ENCODE assay signal across 8 cellular contexts in genomic region chr12:53451661-53452158, GRCh38. TPM values are rescaled to one million over a fixed set of nuclear protein-coding genes. Genes with fewer than 3 reads are reported as not detected.
A peak's percentile ranks its signal among the peaks of the same experiment; 100 is the strongest.
DNase-seq lines count a peak whose midpoint lies in the region; ATAC-seq and TF ChIP-seq lines count a peak whose summit lies in the region.

PCBP2 (plus strand) TSS chr12:53452102; CDS start chr12:53454801, 2,699 bp downstream.

- ATAC-seq in HG03457 (IDR thresholded peaks at IDR 0.05; ENCODE audit: unreplicated experiment) (peak; percentile 91), left colon (peak; percentile 91)

- CTCF ChIA-PET in BJ (lab: Yijun Ruan, JAX) = interaction anchor here (1.8 kb wide), 1 partner anchor 126 kb away, joined by 5 read pairs; no protein-coding TSS in a partner anchor

- no peaks in the 10 kb centered on the region for H3K9me3 ChIP-seq in colonic mucosa

- H3K27me3 ChIP-seq in BJ (ENCODE audit: control insufficient read depth, insufficient read depth, low read length) (no peaks in the 10 kb centered on the region), colonic mucosa (no peaks in the 10 kb centered on the region)

- H3K4me1 ChIP-seq in colonic mucosa = no peaks in the 10 kb centered on the region

- H3K36me3 ChIP-seq in BJ (ENCODE audit: control insufficient read depth, insufficient read depth, low read length) (peaks cover 9% of the 10 kb centered on the region), colonic mucosa (peaks cover 24% of the 10 kb centered on the region)

- intact Hi-C loops in colonic mucosa (cut with DNase I) = loop anchor here (10.0 kb wide), 1 partner anchor 53 kb away; the partner anchor contains the start of genes NPFF and TARBP2
- intact Hi-C loops in left colon (cut with DNase I, micrococcal nuclease) = no loop called here

- POLR2A ChIA-PET in BJ (lab: Charles Lee) = no interaction called here

- peak; percentile 94 for DNase-seq in BJ (ENCODE audit: low read depth)
- DNase-seq in GM19238 (ENCODE audit: insufficient read length, low spot score) = peak; percentile 96
- peak; percentile 92 for DNase-seq in NCI-H524 treated with DMSO at 0.1 percent for 48 hours (lab: John Stamatoyannopoulos, UW)
- DNase-seq in activated CD4-positive, alpha-beta T cell treated with anti-CD3 and anti-CD28 coated beads for 48 hours = peak; percentile 98
- peak; percentile 97 for DNase-seq in colonic mucosa
- DNase-seq in left colon = peak; percentile 96 to 99
- peak; percentile 96 to 98 for DNase-seq in stimulated activated CD4-positive, alpha-beta T cell treated with anti-CD3 and anti-CD28 coated beads, Interleukin-2, amount 100 ng/mL, for 24 hours

- peak within 1 kb of the TSS; percentile 97 for H3K4me3 ChIP-seq in BJ (ENCODE audit: low read depth, low read length)
- H3K4me3 ChIP-seq in colonic mucosa = peak within 1 kb of the TSS; percentile 64

- TF ChIP-seq CTCF in BJ (IDR thresholded peaks at IDR 0.05; ENCODE audit: insufficient read depth, low read depth, low read length) (peak; percentile 92), colonic mucosa (IDR thresholded peaks at IDR 0.05) (peak; percentile 80)

- peak within 1 kb of the TSS; percentile 85 to 96 for H3K9ac ChIP-seq in colonic mucosa (ENCODE audit: low read depth in 2 of 2, low read length in 2 of 2)

- H3K27ac ChIP-seq in colonic mucosa = peak within 1 kb of the TSS; percentile 91

RNA-seq across cellular contexts. Expression of gene PCBP2, which starts in this region (rescaled TPM):
- polyA plus RNA-seq in BJ (2011; rRNA removed) = 267 and 268 TPM in 2 replicates
- polyA minus RNA-seq in BJ (2011; rRNA and poly(A)+ RNA removed) = 695 and 965 TPM in 2 replicates
- 100 to 1,000 TPM; 579 to 596 TPM for total RNA-seq in colonic mucosa
- 100 to 1,000 TPM; 586 to 592 TPM for total RNA-seq in left colon

Comparison
In these comparisons a context has a peak if more than half of its experiments do, and no peak if none do; other contexts are left out.
1. Peak in every context shown above with its lines: DNase-seq, ATAC-seq, H3K4me3 ChIP-seq and H3K27ac ChIP-seq.